In genomic region chr12:57755454-57756372, GRCh38 we compare ENCODE assay signal across 8 cellular contexts. TPM values are rescaled to one million over a fixed set of nuclear protein-coding genes. Genes with fewer than 3 reads are reported as not detected.
DNase-seq lines count a peak whose midpoint lies in the region; ATAC-seq, FAIRE-seq and TF ChIP-seq lines count a peak whose summit lies in the region.

No MANE protein-coding gene starts in this region.

- FAIRE-seq in pancreas (lab: Jason Lieb, UNC), result no peak

- TF ChIP-seq CTCF in BE2C (IDR thresholded peaks at IDR 0.05; ENCODE audit: low read depth, low read length) (no peak), fibroblast of lung (conservative IDR thresholded peaks at IDR 0.05 in 1 of 2, IDR thresholded peaks at IDR 0.05 in 1 of 2; ENCODE audit: low read depth in 1 of 2, low read length in 2 of 2) (no peak), pancreas (IDR thresholded peaks at IDR 0.05) (no peak)

- DNase-seq in BE2C (no peak), fibroblast of lung (ENCODE audit: low read depth in 2 of 2) (no peak), pancreas (peak; percentile 53 to 90 (median 66)), COLO829 (ENCODE audit: low spot score) (no peak), sciatic nerve (ENCODE audit: low spot score) (no peak)
- DNase-seq in activated CD8-positive, alpha-beta memory T cell treated with anti-CD3 and anti-CD28 coated beads, Interleukin-2, amount 10 ng/mL, durations not matched to agents 7 days and 5 days, result no peak

- peaks cover 11% of the 10 kb centered on the region for H3K27me3 ChIP-seq in BE2C
- H3K27me3 ChIP-seq in HUES48 (ENCODE audit: control insufficient read depth, insufficient read depth, low read length), result peaks cover 44% of the 10 kb centered on the region
- H3K27me3 ChIP-seq in fibroblast of lung (ENCODE audit: control insufficient read depth, insufficient read depth, low read length), result peaks cover 13% of the 10 kb centered on the region
- no peaks in the 10 kb centered on the region for H3K27me3 ChIP-seq in pancreas

- H3K36me3 ChIP-seq in BE2C (peaks cover 7% of the 10 kb centered on the region), HUES48 (ENCODE audit: control insufficient read depth, insufficient read depth, low read length) (peaks cover 4% of the 10 kb centered on the region), fibroblast of lung (ENCODE audit: control insufficient read depth, insufficient read depth, low read length) (peaks cover 1% of the 10 kb centered on the region), pancreas (no peaks in the 10 kb centered on the region)

- H3K9me3 Mint-ChIP-seq in activated CD8-positive, alpha-beta memory T cell treated with anti-CD3 and anti-CD28 coated beads, Interleukin-2, amount 10 ng/mL, durations not matched to agents 7 days and 5 days (ENCODE audit: low read depth), result no peaks in the 10 kb centered on the region

- H3K27ac Mint-ChIP-seq in activated CD8-positive, alpha-beta memory T cell treated with anti-CD3 and anti-CD28 coated beads, Interleukin-2, amount 10 ng/mL, durations not matched to agents 7 days and 5 days, result peak overlapping the region; percentile 75

- intact Hi-C loops in pancreas (cut with DNase I), result no loop called here
- intact Hi-C loops in sciatic nerve (cut with DNase I), result no loop called here

- peak overlapping the region; percentile 67 for H3K4me2 ChIP-seq in fibroblast of lung (ENCODE audit: extremely low read depth, insufficient read depth, low read length)

- H3K4me3 ChIP-seq in BE2C (ENCODE audit: low read depth, low read length) (peak overlapping the region; percentile 63), HUES48 (ENCODE audit: low read depth, low read length) (peak overlapping the region; percentile 54), fibroblast of lung (replicated peaks in 1 of 4; ENCODE audit: control extremely low read depth in 1 of 4, insufficient read depth in 1 of 4, low read depth in 3 of 4, low read length in 4 of 4) (peak overlapping the region; percentile 41 to 64 (median 49)), pancreas (peak overlapping the region; percentile 57 to 75 (median 64))

- H3K27ac ChIP-seq in HUES48 (ENCODE audit: low read depth, low read length) (no peak overlapping the region), fibroblast of lung (ENCODE audit: insufficient read depth, low read length) (no peak overlapping the region), pancreas (peak overlapping the region; percentile 42 to 63 (median 50))

- H3K4me1 ChIP-seq in BE2C (peaks cover 4% of the 10 kb centered on the region; the same call in 1 of the 2 replicates), HUES48 (ENCODE audit: control insufficient read depth, insufficient read depth, low read length) (peaks cover 24% of the 10 kb centered on the region), fibroblast of lung (ENCODE audit: control insufficient read depth, extremely low read depth, insufficient read depth, low read length) (peaks cover 4% of the 10 kb centered on the region), pancreas (peaks cover 0 to 15% (median 14%) of the 10 kb centered on the region in 3 donors)

- peaks cover 13% of the 10 kb centered on the region for H3K79me2 ChIP-seq in fibroblast of lung (ENCODE audit: control insufficient read depth, insufficient read depth, low read length)

- H3K36me3 Mint-ChIP-seq in activated CD8-positive, alpha-beta memory T cell treated with anti-CD3 and anti-CD28 coated beads, Interleukin-2, amount 10 ng/mL, durations not matched to agents 7 days and 5 days, result peaks cover 18% of the 10 kb centered on the region

- H3K9me3 ChIP-seq in BE2C (no peaks in the 10 kb centered on the region), HUES48 (ENCODE audit: control insufficient read depth, insufficient read depth, low read length) (no peaks in the 10 kb centered on the region), fibroblast of lung (ENCODE audit: control insufficient read depth, insufficient read depth, low read depth, low read length) (no peaks in the 10 kb centered on the region), pancreas (no peaks in the 10 kb centered on the region)

- H3K9ac ChIP-seq in HUES48 (ENCODE audit: low read depth, low read length) (no peak overlapping the region), fibroblast of lung (ENCODE audit: insufficient read depth, low read length) (peak overlapping the region; percentile 54)

- CTCF ChIA-PET in activated CD8-positive, alpha-beta memory T cell treated with anti-CD3 and anti-CD28 coated beads, Interleukin-2, amount 10 ng/mL, durations not matched to agents 7 days and 5 days (lab: Charles Lee), result interaction anchor here (1.0 to 3.5 kb wide), 21 partner anchors 7 to 326 kb away, joined by 3 to 48 read pairs (median 6); partner anchors contain the start of genes CYP27B1, EEF1AKMT3, GLI1 and METTL1

- WGBS in pancreas, 2 donors, result 1 to 2% methylated on average over 45 to 76 of the region's 76 CpGs

- H4K20me1 ChIP-seq in fibroblast of lung (ENCODE audit: control insufficient read depth, extremely low read depth, insufficient read depth, low read length), result no peaks in the 10 kb centered on the region

- no peaks in the 10 kb centered on the region for H3K27me3 Mint-ChIP-seq in activated CD8-positive, alpha-beta memory T cell treated with anti-CD3 and anti-CD28 coated beads, Interleukin-2, amount 10 ng/mL, durations not matched to agents 7 days and 5 days

- H3K4me3 Mint-ChIP-seq in activated CD8-positive, alpha-beta memory T cell treated with anti-CD3 and anti-CD28 coated beads, Interleukin-2, amount 10 ng/mL, durations not matched to agents 7 days and 5 days, result peak overlapping the region; percentile 71

- H2AFZ ChIP-seq in fibroblast of lung (ENCODE audit: low read length), result no peak overlapping the region

- H3K4me1 Mint-ChIP-seq in activated CD8-positive, alpha-beta memory T cell treated with anti-CD3 and anti-CD28 coated beads, Interleukin-2, amount 10 ng/mL, durations not matched to agents 7 days and 5 days, result peaks cover 50% of the 10 kb centered on the region

- ATAC-seq in activated CD8-positive, alpha-beta memory T cell treated with anti-CD3 and anti-CD28 coated beads, Interleukin-2, amount 10 ng/mL, durations not matched to agents 7 days and 5 days, result no peak
- ATAC-seq in pancreas, result peak in 2 of 4 donors; percentile 3 to 10
- ATAC-seq in sciatic nerve, result no peak
- no peak for ATAC-seq in HG02763 (IDR thresholded peaks at IDR 0.05; ENCODE audit: unreplicated experiment)

RNA-seq across cellular contexts. Expression of gene MARCHF9, which starts 0.8 kb away (rescaled TPM):
- 36.9 TPM for polyA plus RNA-seq in BE2C (2012; ENCODE audit: insufficient read depth, insufficient read length, low read depth)
- total RNA-seq in activated CD8-positive, alpha-beta memory T cell treated with anti-CD3 and anti-CD28 coated beads, Interleukin-2, amount 10 ng/mL, durations not matched to agents 7 days and 5 days, result 10 to 100 TPM; 21.0 to 24.9 TPM
- total RNA-seq in fibroblast of lung, result 2.6 and 3.8 TPM in 2 replicates
- 4.8 and 5.6 TPM in 2 replicates for polyA plus RNA-seq in fibroblast of lung
- polyA plus RNA-seq in fibroblast of lung (2012), result 5.1 and 5.4 TPM in 2 replicates
- polyA minus RNA-seq in fibroblast of lung (ENCODE audit: low replicate concordance), result 4.4 and 7.2 TPM in 2 replicates
- total RNA-seq in pancreas, result 10 to 100 TPM in 1 of 6 donors, 1 to 10 TPM in 5; 6.7 to 11.3 (median 7.6) TPM
- polyA plus RNA-seq in pancreas, result 10 to 100 TPM; 17.2 to 32.5 TPM
- total RNA-seq in sciatic nerve, result 10.6 TPM

RNA-seq across cellular contexts. Expression of gene CDK4, which starts 3.6 kb away (rescaled TPM):
- 737 TPM for polyA plus RNA-seq in BE2C (2012; ENCODE audit: insufficient read depth, insufficient read length, low read depth)
- 100 to 1,000 TPM; 127 to 167 TPM for total RNA-seq in activated CD8-positive, alpha-beta memory T cell treated with anti-CD3 and anti-CD28 coated beads, Interleukin-2, amount 10 ng/mL, durations not matched to agents 7 days and 5 days
- total RNA-seq in fibroblast of lung (183 and 257 TPM in 2 replicates), pancreas (10 to 100 TPM; 30.6 to 48.5 (median 40.3) TPM), sciatic nerve (54.0 TPM)
- polyA plus RNA-seq in fibroblast of lung (233 and 324 TPM in 2 replicates), pancreas (10 to 100 TPM; 26.7 to 43.4 TPM)
- 130 and 187 TPM in 2 replicates for polyA plus RNA-seq in fibroblast of lung (2012)
- polyA minus RNA-seq in fibroblast of lung (ENCODE audit: low replicate concordance), result 210 and 282 TPM in 2 replicates

RNA-seq across cellular contexts. Expression of gene TSPAN31, which starts 10.9 kb away (rescaled TPM):
- 18.6 TPM for polyA plus RNA-seq in BE2C (2012; ENCODE audit: insufficient read depth, insufficient read length, low read depth)
- total RNA-seq in activated CD8-positive, alpha-beta memory T cell treated with anti-CD3 and anti-CD28 coated beads, Interleukin-2, amount 10 ng/mL, durations not matched to agents 7 days and 5 days, result 10 to 100 TPM in 1 of 2 experiments, 1 to 10 TPM in 1; 10.0 to 19.4 TPM
- total RNA-seq in fibroblast of lung (55.7 and 99.6 TPM in 2 replicates), pancreas (10 to 100 TPM; 12.2 to 17.9 (median 14.5) TPM), sciatic nerve (37.1 TPM)
- polyA plus RNA-seq in fibroblast of lung (42.8 and 53.6 TPM in 2 replicates), pancreas (10 to 100 TPM; 13.0 to 29.8 TPM)
- polyA plus RNA-seq in fibroblast of lung (2012), result 31.3 and 34.5 TPM in 2 replicates
- 34.6 and 77.4 TPM in 2 replicates for polyA minus RNA-seq in fibroblast of lung (ENCODE audit: low replicate concordance)

RNA-seq across cellular contexts. Expression of gene CYP27B1, which starts 11.2 kb away (rescaled TPM):
- polyA plus RNA-seq in BE2C (2012; ENCODE audit: insufficient read depth, insufficient read length, low read depth), result 47.2 TPM
- total RNA-seq in activated CD8-positive, alpha-beta memory T cell treated with anti-CD3 and anti-CD28 coated beads, Interleukin-2, amount 10 ng/mL, durations not matched to agents 7 days and 5 days, result 1 to 10 TPM; 4.5 to 5.4 TPM
- total RNA-seq in fibroblast of lung (under 0.01 and 0.17 TPM in 2 replicates), pancreas (1 to 10 TPM; 2.1 to 5.8 (median 3.8) TPM), sciatic nerve (0.98 TPM)
- polyA plus RNA-seq in fibroblast of lung (0.26 and 0.29 TPM in 2 replicates), pancreas (1 to 10 TPM; 1.6 to 3.3 TPM)
- 0.09 and 0.21 TPM in 2 replicates for polyA plus RNA-seq in fibroblast of lung (2012)
- polyA minus RNA-seq in fibroblast of lung (ENCODE audit: low replicate concordance), result not detected in 2 replicates

RNA-seq across cellular contexts. Expression of gene METTL1, which starts 16.2 kb away (rescaled TPM):
- 141 TPM for polyA plus RNA-seq in BE2C (2012; ENCODE audit: insufficient read depth, insufficient read length, low read depth)
- 10 to 100 TPM; 22.1 to 32.1 TPM for total RNA-seq in activated CD8-positive, alpha-beta memory T cell treated with anti-CD3 and anti-CD28 coated beads, Interleukin-2, amount 10 ng/mL, durations not matched to agents 7 days and 5 days
- total RNA-seq in fibroblast of lung (3.5 and 6.4 TPM in 2 replicates), pancreas (10 to 100 TPM; 11.5 to 28.5 (median 15.9) TPM), sciatic nerve (13.4 TPM)
- polyA plus RNA-seq in fibroblast of lung (16.9 and 28.5 TPM in 2 replicates), pancreas (10 to 100 TPM; 43.3 to 55.9 TPM)
- 21.0 and 31.8 TPM in 2 replicates for polyA plus RNA-seq in fibroblast of lung (2012)
- 25.6 and 84.0 TPM in 2 replicates for polyA minus RNA-seq in fibroblast of lung (ENCODE audit: low replicate concordance)

Comparison
In these comparisons a context has a peak if more than half of its experiments do, and no peak if none do; other contexts are left out.
1. DNase-seq: peak in pancreas (6 of 6); none in BE2C (single experiment), activated CD8-positive, alpha-beta memory T cell treated with anti-CD3 and anti-CD28 coated beads, Interleukin-2, amount 10 ng/mL, durations not matched to agents 7 days and 5 days (single experiment), fibroblast of lung (0 of 2), COLO829 (single experiment) and sciatic nerve (single experiment).
2. H3K27ac ChIP-seq: peak in pancreas (4 of 4); none in HUES48 (single experiment) and fibroblast of lung (single experiment).
3. Peak in every context shown above with its lines, with median percentiles within 50 percentile points of each other: H3K4me3 ChIP-seq.